Comparison of ENCODE assay signal across 8 cellular contexts in the genomic region with DNA sequence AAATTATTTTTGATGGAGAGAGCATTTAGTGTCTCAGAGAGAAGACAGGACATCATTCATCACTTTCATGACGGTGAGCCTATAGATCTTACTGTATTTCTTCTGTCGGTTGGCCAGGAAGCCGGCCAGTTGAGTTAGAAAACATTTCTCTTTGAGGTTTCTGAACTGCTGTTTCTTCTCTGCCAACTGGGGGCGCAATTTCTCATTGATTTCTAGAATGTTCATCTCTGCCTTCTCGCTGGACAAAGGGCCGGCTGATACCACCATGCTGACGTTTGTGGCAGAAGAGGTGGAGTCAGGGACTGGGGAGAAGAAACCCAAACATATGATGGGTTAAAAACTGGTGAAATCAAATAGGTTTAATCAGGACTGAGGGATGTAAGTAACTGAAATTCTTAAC. TPM values are rescaled to one million over a fixed set of nuclear protein-coding genes. Genes with fewer than 3 reads are reported as not detected.
A peak's percentile ranks its signal among the peaks of the same experiment; 100 is the strongest.
DNase-seq lines count a peak whose midpoint lies in the region; ATAC-seq and TF ChIP-seq lines count a peak whose summit lies in the region.
"Not testable (repeated sequence)": the region's sequence is repeated elsewhere in the genome, so short reads cannot be mapped to it uniquely, and the experiment has no call there.

No MANE protein-coding gene starts in this region.

- DNase-seq in A673 (ENCODE audit: low spot score); GM10266 (ENCODE audit: extremely low spot score); RWPE2 (ENCODE audit: low spot score); chondrocyte (ENCODE audit: low spot score); foreskin keratinocyte; retinal pigment epithelial cell (ENCODE audit: low read depth): not testable (repeated sequence)
- peak; percentile 19 for DNase-seq in activated CD8-positive, alpha-beta T cell treated with anti-CD3 and anti-CD28 coated beads for 36 hours

- H3K36me3 ChIP-seq in A673 (ENCODE audit: insufficient read depth, low read length, poor library complexity, severe bottlenecking); KMS-11 (ENCODE audit: insufficient read depth); RWPE2 (ENCODE audit: low read depth): not testable (repeated sequence)

- TF ChIP-seq CTCF in A673 (conservative IDR thresholded peaks at IDR 0.05; ENCODE audit: low read depth, low read length) (0 out of 2 replicates have a peak, but pooled peaks have one; percentile 26), GM10266 (IDR thresholded peaks at IDR 0.05; ENCODE audit: control insufficient read depth, insufficient read depth, low read depth, missing control alignments) (peak; percentile 25), KMS-11 (conservative IDR thresholded peaks at IDR 0.05; ENCODE audit: low read depth, low read length) (peak; percentile 36), RWPE2 (IDR thresholded peaks at IDR 0.05; ENCODE audit: poor library complexity, severe bottlenecking) (peak; percentile 32), chondrocyte (IDR thresholded peaks at IDR 0.05) (peak; percentile 63), foreskin keratinocyte (conservative IDR thresholded peaks at IDR 0.05) (peak; percentile 55), retinal pigment epithelial cell (conservative IDR thresholded peaks at IDR 0.05; ENCODE audit: low read depth, low read length) (peak; percentile 24)
- TF ChIP-seq CTCF in activated CD8-positive, alpha-beta T cell treated with anti-CD3 and anti-CD28 coated beads for 36 hours (IDR thresholded peaks at IDR 0.05), result not testable (repeated sequence)

- H3K27me3 ChIP-seq in A673 (replicated peaks; ENCODE audit: insufficient read depth, low read depth, low read length, poor library complexity); KMS-11 (ENCODE audit: insufficient read depth, low read depth); RWPE2 (ENCODE audit: insufficient read depth, poor library complexity, severe bottlenecking); foreskin keratinocyte: not testable (repeated sequence)

- H3K9me3 ChIP-seq in A673 (ENCODE audit: low read depth, low read length, poor library complexity, severe bottlenecking); RWPE2 (ENCODE audit: severe bottlenecking): not testable (repeated sequence)

- H3K4me2 ChIP-seq in KMS-11, result not testable (repeated sequence)

- ATAC-seq in RWPE2 (ENCODE audit: low read depth); activated CD8-positive, alpha-beta T cell treated with anti-CD3 and anti-CD28 coated beads for 36 hours; foreskin keratinocyte: not testable (repeated sequence)

- H3K27ac Mint-ChIP-seq in activated CD8-positive, alpha-beta T cell treated with anti-CD3 and anti-CD28 coated beads for 36 hours; chondrocyte (ENCODE audit: unreplicated experiment): not testable (repeated sequence)

- CTCF ChIA-PET in A673 (lab: Charles Lee); activated CD8-positive, alpha-beta T cell treated with anti-CD3 and anti-CD28 coated beads for 36 hours (lab: Charles Lee): not testable (repeated sequence)

- not testable (repeated sequence) for H2AFZ ChIP-seq in KMS-11 (ENCODE audit: low read depth)

- not testable (repeated sequence) for H3K4me1 ChIP-seq in A673 (ENCODE audit: insufficient read depth, low read length, poor library complexity, severe bottlenecking); KMS-11 (ENCODE audit: low read depth, poor library complexity, severe bottlenecking); RWPE2 (ENCODE audit: insufficient read depth, poor library complexity, severe bottlenecking); foreskin keratinocyte

- H3K4me3 Mint-ChIP-seq in activated CD8-positive, alpha-beta T cell treated with anti-CD3 and anti-CD28 coated beads for 36 hours; chondrocyte (ENCODE audit: unreplicated experiment): not testable (repeated sequence)

- H3K27me3 Mint-ChIP-seq in activated CD8-positive, alpha-beta T cell treated with anti-CD3 and anti-CD28 coated beads for 36 hours; chondrocyte (ENCODE audit: low read depth): not testable (repeated sequence)

- H3K4me3 ChIP-seq in A673 (ENCODE audit: low read depth, low read length, poor library complexity, severe bottlenecking); KMS-11 (IDR thresholded peaks at IDR 0.05; ENCODE audit: insufficient read depth, low read depth, low read length); RWPE2 (ENCODE audit: severe bottlenecking); retinal pigment epithelial cell (ENCODE audit: low read length): not testable (repeated sequence)

- not testable (repeated sequence) for H3K27ac ChIP-seq in A673 (ENCODE audit: low read depth, low read length, poor library complexity, severe bottlenecking); KMS-11; RWPE2 (ENCODE audit: poor library complexity, severe bottlenecking); foreskin keratinocyte

- POLR2A ChIA-PET in A673 (lab: Charles Lee; ENCODE audit: low non-redundant PET); activated CD8-positive, alpha-beta T cell treated with anti-CD3 and anti-CD28 coated beads for 36 hours (lab: Charles Lee): not testable (repeated sequence)

- intact Hi-C loops in A673 (cut with micrococcal nuclease; ENCODE audit: unreplicated experiment); activated CD8-positive, alpha-beta T cell treated with anti-CD3 and anti-CD28 coated beads for 36 hours (cut with micrococcal nuclease): not testable (repeated sequence)

- H3K79me2 ChIP-seq in KMS-11 (ENCODE audit: insufficient read depth, low read depth), result not testable (repeated sequence)

- H3K9me3 Mint-ChIP-seq in activated CD8-positive, alpha-beta T cell treated with anti-CD3 and anti-CD28 coated beads for 36 hours; chondrocyte (ENCODE audit: low read depth): not testable (repeated sequence)

- not testable (repeated sequence) for BruUV-seq in A673 (replicated peaks; lab: Mats Ljungman, UMichigan)

- not testable (repeated sequence) for H3K4me1 Mint-ChIP-seq in activated CD8-positive, alpha-beta T cell treated with anti-CD3 and anti-CD28 coated beads for 36 hours (ENCODE audit: low read depth); chondrocyte (ENCODE audit: low read depth)

- not testable (repeated sequence) for H4K20me1 ChIP-seq in KMS-11 (ENCODE audit: insufficient read depth)

- not testable (repeated sequence) for H3K9ac ChIP-seq in KMS-11

- H3K36me3 Mint-ChIP-seq in activated CD8-positive, alpha-beta T cell treated with anti-CD3 and anti-CD28 coated beads for 36 hours (ENCODE audit: low read depth); chondrocyte (ENCODE audit: low read depth): not testable (repeated sequence)

RNA-seq across cellular contexts. Expression of a gene that starts 21.7 kb away (rescaled TPM):
- 33.9 and 37.0 TPM in 2 replicates for total RNA-seq in A673 (2021)
- 10 to 100 TPM; 29.7 to 29.9 TPM for total RNA-seq in activated CD8-positive, alpha-beta T cell treated with anti-CD3 and anti-CD28 coated beads for 36 hours
- total RNA-seq in chondrocyte, result 54.1 to 64.2 TPM (median 59.2 TPM) in 3 replicates
- 29.0 and 35.8 TPM in 2 replicates for total RNA-seq in foreskin keratinocyte
- polyA plus RNA-seq in foreskin keratinocyte, result 10.3 and 10.7 TPM in 2 replicates
